Comparison of ENCODE assay signal across 1 cellular context in the genomic region with DNA sequence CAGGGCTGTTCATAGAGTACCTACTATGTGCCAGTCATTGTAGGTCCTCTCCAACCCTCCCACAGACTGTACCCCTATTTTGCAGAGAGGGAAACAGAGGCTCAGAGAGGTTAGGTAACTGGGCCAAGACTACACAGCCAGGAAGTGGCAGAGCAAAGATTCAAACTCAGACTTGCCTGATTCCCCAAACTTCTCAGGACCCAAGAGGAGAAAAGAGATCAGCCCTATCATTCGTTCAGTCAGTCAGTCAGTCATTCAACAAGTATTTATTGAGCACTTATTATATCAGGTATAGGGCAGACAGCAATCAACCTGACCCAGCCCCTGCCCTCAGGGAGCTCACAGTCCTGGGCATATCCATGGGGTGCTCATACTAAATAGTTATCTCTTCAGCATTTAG.
TF ChIP-seq lines count a peak whose summit lies in the region.

No MANE protein-coding gene starts in this region.

TF ChIP-seq in K562, 482 proteins besides CTCF, POLR2A, EP300 and RAD21 (continued from another document and continues in another):
- TF ChIP-seq, protein P1, sequence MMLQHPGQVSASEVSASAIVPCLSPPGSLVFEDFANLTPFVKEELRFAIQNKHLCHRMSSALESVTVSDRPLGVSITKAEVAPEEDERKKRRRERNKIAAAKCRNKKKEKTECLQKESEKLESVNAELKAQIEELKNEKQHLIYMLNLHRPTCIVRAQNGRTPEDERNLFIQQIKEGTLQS (IDR thresholded peaks at IDR 0.05) = no peak
- TF ChIP-seq, protein P1 (CRISPR knock-in tag; conservative IDR thresholded peaks at IDR 0.05) = no peak
- TF ChIP-seq, protein P2, sequence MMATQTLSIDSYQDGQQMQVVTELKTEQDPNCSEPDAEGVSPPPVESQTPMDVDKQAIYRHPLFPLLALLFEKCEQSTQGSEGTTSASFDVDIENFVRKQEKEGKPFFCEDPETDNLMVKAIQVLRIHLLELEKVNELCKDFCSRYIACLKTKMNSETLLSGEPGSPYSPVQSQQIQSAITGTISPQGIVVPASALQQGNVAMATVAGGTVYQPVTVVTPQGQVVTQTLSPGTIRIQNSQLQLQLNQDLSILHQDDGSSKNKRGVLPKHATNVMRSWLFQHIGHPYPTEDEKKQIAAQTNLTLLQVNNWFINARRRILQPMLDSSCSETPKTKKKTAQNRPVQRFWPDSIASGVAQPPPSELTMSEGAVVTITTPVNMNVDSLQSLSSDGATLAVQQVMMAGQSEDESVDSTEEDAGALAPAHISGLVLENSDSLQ (IDR thresholded peaks at IDR 0.05) = no peak
- TF ChIP-seq, protein P3, sequence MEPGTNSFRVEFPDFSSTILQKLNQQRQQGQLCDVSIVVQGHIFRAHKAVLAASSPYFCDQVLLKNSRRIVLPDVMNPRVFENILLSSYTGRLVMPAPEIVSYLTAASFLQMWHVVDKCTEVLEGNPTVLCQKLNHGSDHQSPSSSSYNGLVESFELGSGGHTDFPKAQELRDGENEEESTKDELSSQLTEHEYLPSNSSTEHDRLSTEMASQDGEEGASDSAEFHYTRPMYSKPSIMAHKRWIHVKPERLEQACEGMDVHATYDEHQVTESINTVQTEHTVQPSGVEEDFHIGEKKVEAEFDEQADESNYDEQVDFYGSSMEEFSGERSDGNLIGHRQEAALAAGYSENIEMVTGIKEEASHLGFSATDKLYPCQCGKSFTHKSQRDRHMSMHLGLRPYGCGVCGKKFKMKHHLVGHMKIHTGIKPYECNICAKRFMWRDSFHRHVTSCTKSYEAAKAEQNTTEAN (CRISPR knock-in tag; IDR thresholded peaks at IDR 0.05) = no peak
- no peak for TF ChIP-seq DIDO1 (tag; IDR thresholded peaks at IDR 0.05; ENCODE audit: low read depth)
- TF ChIP-seq NCOA6 (IDR thresholded peaks at IDR 0.05) = no peak
- peak; percentile 67 for TF ChIP-seq ADNP (tag; IDR thresholded peaks at IDR 0.05)
- no peak for TF ChIP-seq MTA3 (IDR thresholded peaks at IDR 0.05; ENCODE audit: borderline replicate concordance)
- peak; percentile 78 for TF ChIP-seq ZNF3 (CRISPR knock-in tag; IDR thresholded peaks at IDR 0.05)
- peak; percentile 78 for TF ChIP-seq ZNF24 (IDR thresholded peaks at IDR 0.05)
- no peak for TF ChIP-seq SMAD4 (CRISPR knock-in tag; conservative IDR thresholded peaks at IDR 0.05)
- peak; percentile 3; the same call in 1 of the 2 replicates for TF ChIP-seq ZNF316 (IDR thresholded peaks at IDR 0.05)
- no peak for TF ChIP-seq ZBTB1 (CRISPR knock-in tag; IDR thresholded peaks at IDR 0.05; ENCODE audit: borderline replicate concordance, low read depth)
- TF ChIP-seq C11orf30 (IDR thresholded peaks at IDR 0.05; ENCODE audit: low read depth) = no peak
- no peak for TF ChIP-seq ZNF174 (CRISPR knock-in tag; IDR thresholded peaks at IDR 0.05)
- no peak for TF ChIP-seq ESRRA (IDR thresholded peaks at IDR 0.05; ENCODE audit: borderline replicate concordance, low read depth)
- no peak for TF ChIP-seq SMAD1 (IDR thresholded peaks at IDR 0.05; ENCODE audit: low read depth, low read length, partially characterized antibody)
- no peak for TF ChIP-seq ZNF184 (CRISPR knock-in tag; IDR thresholded peaks at IDR 0.05)
- TF ChIP-seq ESRRB (CRISPR knock-in tag; IDR thresholded peaks at IDR 0.05; ENCODE audit: borderline replicate concordance) = no peak
- peak; percentile 18 to 53; a peak in 1 of 4 replicates for TF ChIP-seq KDM1A (IDR thresholded peaks at IDR 0.05)
- TF ChIP-seq GTF2E2 (tag; IDR thresholded peaks at IDR 0.05) = no peak
- no peak for TF ChIP-seq ERF (CRISPR knock-in tag; IDR thresholded peaks at IDR 0.05)
- TF ChIP-seq, protein P4, sequence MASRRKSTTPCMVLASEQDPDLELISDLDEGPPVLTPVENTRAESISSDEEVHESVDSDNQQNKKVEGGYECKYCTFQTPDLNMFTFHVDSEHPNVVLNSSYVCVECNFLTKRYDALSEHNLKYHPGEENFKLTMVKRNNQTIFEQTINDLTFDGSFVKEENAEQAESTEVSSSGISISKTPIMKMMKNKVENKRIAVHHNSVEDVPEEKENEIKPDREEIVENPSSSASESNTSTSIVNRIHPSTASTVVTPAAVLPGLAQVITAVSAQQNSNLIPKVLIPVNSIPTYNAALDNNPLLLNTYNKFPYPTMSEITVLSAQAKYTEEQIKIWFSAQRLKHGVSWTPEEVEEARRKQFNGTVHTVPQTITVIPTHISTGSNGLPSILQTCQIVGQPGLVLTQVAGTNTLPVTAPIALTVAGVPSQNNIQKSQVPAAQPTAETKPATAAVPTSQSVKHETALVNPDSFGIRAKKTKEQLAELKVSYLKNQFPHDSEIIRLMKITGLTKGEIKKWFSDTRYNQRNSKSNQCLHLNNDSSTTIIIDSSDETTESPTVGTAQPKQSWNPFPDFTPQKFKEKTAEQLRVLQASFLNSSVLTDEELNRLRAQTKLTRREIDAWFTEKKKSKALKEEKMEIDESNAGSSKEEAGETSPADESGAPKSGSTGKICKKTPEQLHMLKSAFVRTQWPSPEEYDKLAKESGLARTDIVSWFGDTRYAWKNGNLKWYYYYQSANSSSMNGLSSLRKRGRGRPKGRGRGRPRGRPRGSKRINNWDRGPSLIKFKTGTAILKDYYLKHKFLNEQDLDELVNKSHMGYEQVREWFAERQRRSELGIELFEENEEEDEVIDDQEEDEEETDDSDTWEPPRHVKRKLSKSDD (conservative IDR thresholded peaks at IDR 0.05; ENCODE audit: low read length) = no peak
- TF ChIP-seq, protein P5, sequence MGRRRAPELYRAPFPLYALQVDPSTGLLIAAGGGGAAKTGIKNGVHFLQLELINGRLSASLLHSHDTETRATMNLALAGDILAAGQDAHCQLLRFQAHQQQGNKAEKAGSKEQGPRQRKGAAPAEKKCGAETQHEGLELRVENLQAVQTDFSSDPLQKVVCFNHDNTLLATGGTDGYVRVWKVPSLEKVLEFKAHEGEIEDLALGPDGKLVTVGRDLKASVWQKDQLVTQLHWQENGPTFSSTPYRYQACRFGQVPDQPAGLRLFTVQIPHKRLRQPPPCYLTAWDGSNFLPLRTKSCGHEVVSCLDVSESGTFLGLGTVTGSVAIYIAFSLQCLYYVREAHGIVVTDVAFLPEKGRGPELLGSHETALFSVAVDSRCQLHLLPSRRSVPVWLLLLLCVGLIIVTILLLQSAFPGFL (CRISPR knock-in tag; IDR thresholded peaks at IDR 0.05) = no peak
- TF ChIP-seq, protein P6, sequence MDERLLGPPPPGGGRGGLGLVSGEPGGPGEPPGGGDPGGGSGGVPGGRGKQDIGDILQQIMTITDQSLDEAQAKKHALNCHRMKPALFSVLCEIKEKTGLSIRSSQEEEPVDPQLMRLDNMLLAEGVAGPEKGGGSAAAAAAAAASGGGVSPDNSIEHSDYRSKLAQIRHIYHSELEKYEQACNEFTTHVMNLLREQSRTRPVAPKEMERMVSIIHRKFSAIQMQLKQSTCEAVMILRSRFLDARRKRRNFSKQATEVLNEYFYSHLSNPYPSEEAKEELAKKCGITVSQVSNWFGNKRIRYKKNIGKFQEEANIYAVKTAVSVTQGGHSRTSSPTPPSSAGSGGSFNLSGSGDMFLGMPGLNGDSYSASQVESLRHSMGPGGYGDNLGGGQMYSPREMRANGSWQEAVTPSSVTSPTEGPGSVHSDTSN (CRISPR knock-in tag; IDR thresholded peaks at IDR 0.05; ENCODE audit: low read depth) = no peak
- TF ChIP-seq, protein P6 (tag; conservative IDR thresholded peaks at IDR 0.05; ENCODE audit: low read depth) = no peak
- no peak for TF ChIP-seq NFXL1 (CRISPR knock-in tag; IDR thresholded peaks at IDR 0.05)
- no peak for TF ChIP-seq YBX1 (IDR thresholded peaks at IDR 0.05)
- no peak for TF ChIP-seq FOXP1 (CRISPR knock-in tag; IDR thresholded peaks at IDR 0.05)
- no peak for TF ChIP-seq POLR2AphosphoS5 (IDR thresholded peaks at IDR 0.05; ENCODE audit: control insufficient read depth, insufficient read depth, low read depth, low read length)
- TF ChIP-seq CREM (IDR thresholded peaks at IDR 0.05; ENCODE audit: low read depth) = no peak
- no peak for TF ChIP-seq DACH1 (IDR thresholded peaks at IDR 0.05; ENCODE audit: partially characterized antibody)
- no peak for TF ChIP-seq KLF16 (IDR thresholded peaks at IDR 0.05)
- peak; percentile 79 for TF ChIP-seq BCOR (IDR thresholded peaks at IDR 0.05)
- TF ChIP-seq, protein P7, sequence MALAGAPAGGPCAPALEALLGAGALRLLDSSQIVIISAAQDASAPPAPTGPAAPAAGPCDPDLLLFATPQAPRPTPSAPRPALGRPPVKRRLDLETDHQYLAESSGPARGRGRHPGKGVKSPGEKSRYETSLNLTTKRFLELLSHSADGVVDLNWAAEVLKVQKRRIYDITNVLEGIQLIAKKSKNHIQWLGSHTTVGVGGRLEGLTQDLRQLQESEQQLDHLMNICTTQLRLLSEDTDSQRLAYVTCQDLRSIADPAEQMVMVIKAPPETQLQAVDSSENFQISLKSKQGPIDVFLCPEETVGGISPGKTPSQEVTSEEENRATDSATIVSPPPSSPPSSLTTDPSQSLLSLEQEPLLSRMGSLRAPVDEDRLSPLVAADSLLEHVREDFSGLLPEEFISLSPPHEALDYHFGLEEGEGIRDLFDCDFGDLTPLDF (CRISPR knock-in tag; IDR thresholded peaks at IDR 0.05) = no peak
- TF ChIP-seq MXI1 (IDR thresholded peaks at IDR 0.05; ENCODE audit: low read depth, low read length) = no peak
- TF ChIP-seq ZNF57 (CRISPR knock-in tag; IDR thresholded peaks at IDR 0.05) = no peak
- TF ChIP-seq, protein P8, sequence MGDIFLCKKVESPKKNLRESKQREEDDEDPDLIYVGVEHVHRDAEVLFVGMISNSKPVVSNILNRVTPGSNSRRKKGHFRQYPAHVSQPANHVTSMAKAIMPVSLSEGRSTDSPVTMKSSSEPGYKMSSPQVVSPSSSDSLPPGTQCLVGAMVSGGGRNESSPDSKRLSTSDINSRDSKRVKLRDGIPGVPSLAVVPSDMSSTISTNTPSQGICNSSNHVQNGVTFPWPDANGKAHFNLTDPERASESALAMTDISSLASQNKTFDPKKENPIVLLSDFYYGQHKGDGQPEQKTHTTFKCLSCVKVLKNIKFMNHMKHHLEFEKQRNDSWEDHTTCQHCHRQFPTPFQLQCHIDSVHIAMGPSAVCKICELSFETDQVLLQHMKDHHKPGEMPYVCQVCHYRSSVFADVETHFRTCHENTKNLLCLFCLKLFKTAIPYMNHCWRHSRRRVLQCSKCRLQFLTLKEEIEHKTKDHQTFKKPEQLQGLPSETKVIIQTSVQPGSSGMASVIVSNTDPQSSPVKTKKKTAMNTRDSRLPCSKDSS (IDR thresholded peaks at IDR 0.05; ENCODE audit: low read depth, partially characterized antibody) = no peak
- TF ChIP-seq ZNF707 (CRISPR knock-in tag; conservative IDR thresholded peaks at IDR 0.05) = no peak
- TF ChIP-seq, protein P9, sequence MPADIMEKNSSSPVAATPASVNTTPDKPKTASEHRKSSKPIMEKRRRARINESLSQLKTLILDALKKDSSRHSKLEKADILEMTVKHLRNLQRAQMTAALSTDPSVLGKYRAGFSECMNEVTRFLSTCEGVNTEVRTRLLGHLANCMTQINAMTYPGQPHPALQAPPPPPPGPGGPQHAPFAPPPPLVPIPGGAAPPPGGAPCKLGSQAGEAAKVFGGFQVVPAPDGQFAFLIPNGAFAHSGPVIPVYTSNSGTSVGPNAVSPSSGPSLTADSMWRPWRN (IDR thresholded peaks at IDR 0.05; ENCODE audit: low read depth) = no peak
- TF ChIP-seq ZNF408 (CRISPR knock-in tag; IDR thresholded peaks at IDR 0.05; ENCODE audit: low read depth) = no peak
- TF ChIP-seq, protein P10, sequence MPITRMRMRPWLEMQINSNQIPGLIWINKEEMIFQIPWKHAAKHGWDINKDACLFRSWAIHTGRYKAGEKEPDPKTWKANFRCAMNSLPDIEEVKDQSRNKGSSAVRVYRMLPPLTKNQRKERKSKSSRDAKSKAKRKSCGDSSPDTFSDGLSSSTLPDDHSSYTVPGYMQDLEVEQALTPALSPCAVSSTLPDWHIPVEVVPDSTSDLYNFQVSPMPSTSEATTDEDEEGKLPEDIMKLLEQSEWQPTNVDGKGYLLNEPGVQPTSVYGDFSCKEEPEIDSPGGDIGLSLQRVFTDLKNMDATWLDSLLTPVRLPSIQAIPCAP (CRISPR knock-in tag; IDR thresholded peaks at IDR 0.05; ENCODE audit: borderline replicate concordance) = no peak
- TF ChIP-seq TAF1 (IDR thresholded peaks at IDR 0.05; ENCODE audit: control insufficient read depth, extremely low read depth, insufficient read depth, low read length, severe bottlenecking) = no peak
- TF ChIP-seq GABPB1 (CRISPR knock-in tag; IDR thresholded peaks at IDR 0.05) = no peak
- TF ChIP-seq, protein P11, sequence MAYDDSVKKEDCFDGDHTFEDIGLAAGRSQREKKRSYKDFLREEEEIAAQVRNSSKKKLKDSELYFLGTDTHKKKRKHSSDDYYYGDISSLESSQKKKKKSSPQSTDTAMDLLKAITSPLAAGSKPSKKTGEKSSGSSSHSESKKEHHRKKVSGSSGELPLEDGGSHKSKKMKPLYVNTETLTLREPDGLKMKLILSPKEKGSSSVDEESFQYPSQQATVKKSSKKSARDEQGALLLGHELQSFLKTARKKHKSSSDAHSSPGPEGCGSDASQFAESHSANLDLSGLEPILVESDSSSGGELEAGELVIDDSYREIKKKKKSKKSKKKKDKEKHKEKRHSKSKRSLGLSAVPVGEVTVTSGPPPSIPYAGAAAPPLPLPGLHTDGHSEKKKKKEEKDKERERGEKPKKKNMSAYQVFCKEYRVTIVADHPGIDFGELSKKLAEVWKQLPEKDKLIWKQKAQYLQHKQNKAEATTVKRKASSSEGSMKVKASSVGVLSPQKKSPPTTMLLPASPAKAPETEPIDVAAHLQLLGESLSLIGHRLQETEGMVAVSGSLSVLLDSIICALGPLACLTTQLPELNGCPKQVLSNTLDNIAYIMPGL (CRISPR knock-in tag; IDR thresholded peaks at IDR 0.05) = no peak
- TF ChIP-seq, protein P12, sequence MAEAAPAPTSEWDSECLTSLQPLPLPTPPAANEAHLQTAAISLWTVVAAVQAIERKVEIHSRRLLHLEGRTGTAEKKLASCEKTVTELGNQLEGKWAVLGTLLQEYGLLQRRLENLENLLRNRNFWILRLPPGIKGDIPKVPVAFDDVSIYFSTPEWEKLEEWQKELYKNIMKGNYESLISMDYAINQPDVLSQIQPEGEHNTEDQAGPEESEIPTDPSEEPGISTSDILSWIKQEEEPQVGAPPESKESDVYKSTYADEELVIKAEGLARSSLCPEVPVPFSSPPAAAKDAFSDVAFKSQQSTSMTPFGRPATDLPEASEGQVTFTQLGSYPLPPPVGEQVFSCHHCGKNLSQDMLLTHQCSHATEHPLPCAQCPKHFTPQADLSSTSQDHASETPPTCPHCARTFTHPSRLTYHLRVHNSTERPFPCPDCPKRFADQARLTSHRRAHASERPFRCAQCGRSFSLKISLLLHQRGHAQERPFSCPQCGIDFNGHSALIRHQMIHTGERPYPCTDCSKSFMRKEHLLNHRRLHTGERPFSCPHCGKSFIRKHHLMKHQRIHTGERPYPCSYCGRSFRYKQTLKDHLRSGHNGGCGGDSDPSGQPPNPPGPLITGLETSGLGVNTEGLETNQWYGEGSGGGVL (CRISPR knock-in tag; IDR thresholded peaks at IDR 0.05) = no peak
- TF ChIP-seq ZNF696 (CRISPR knock-in tag; conservative IDR thresholded peaks at IDR 0.05) = no peak
- TF ChIP-seq L3MBTL2 (IDR thresholded peaks at IDR 0.05) = no peak
- no peak for TF ChIP-seq EGR1 (conservative IDR thresholded peaks at IDR 0.05)
- TF ChIP-seq NCOA2 (IDR thresholded peaks at IDR 0.05; ENCODE audit: partially characterized antibody in 2 of 2) = no peak
